In the genomic region with DNA sequence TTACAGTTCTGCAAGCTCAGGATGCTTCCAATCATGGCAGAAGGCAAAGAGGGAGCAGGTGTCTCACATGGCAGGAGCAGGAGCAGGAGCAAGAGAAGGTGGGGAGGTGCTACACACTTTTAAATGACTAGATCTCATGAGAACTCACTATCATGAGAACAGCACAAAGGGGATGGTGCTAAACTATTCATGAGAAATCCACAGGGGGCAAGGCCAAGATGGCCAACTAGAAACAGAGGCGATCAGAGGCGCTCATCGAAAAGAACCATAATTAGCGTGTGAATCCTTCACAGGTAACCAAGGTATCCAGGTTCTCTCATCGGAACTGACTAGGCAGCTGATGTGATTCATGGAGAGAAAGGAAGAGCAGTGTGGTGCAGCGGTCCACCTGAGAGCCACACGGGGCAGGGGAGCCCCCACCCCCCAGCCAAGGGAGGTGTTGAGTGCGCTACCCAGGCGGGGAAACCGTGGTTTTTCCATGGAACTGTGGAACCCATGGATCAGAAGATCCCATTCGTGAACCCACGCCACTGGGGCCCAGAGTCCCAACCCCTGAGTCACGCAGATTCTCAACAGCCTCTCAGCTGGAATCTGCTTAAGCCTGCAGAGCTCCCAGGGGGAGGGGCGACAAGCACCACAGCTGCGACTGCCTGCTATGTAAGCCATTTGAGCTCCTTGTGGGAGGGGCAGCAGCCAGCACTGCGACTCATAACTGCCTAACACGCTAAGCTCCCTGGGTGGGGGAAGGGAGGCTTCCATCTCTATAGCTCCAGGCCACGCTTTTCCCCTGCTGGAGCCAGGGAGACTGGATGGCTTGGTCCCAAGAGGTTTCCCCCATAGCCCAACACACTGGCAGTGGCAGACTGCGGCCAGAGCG, we compare ENCODE assay signal across 12 cellular contexts. TPM values are rescaled to one million over a fixed set of nuclear protein-coding genes. Genes with fewer than 3 reads are reported as not detected.
DNase-seq lines count a peak whose midpoint lies in the region; ATAC-seq and TF ChIP-seq lines count a peak whose summit lies in the region.
"Had no signal": no experiment of that assay in that cellular context is flagged by ENCODE, and none has a peak within 500 bp of the region (broad histone marks: within the 10 kb centered on the region; RNA-seq: fewer than 3 reads in every experiment).

No MANE protein-coding gene starts in this region.

- CTCF ChIA-PET in MCF 10A (lab: Yijun Ruan, JAX) = no interaction called here

- H3K4me3 ChIP-seq in breast epithelium = no peak overlapping the region
- no peak overlapping the region for H3K4me3 ChIP-seq in fibroblast of pulmonary artery (replicated peaks; ENCODE audit: low read depth, low read length)
- H3K4me3 ChIP-seq: spleen had no signal

- H3K4me3 Mint-ChIP-seq in MCF 10A (ENCODE audit: unreplicated experiment) = no peak overlapping the region
- H3K4me3 Mint-ChIP-seq: activated CD4-positive, alpha-beta T cell treated with anti-CD3 and anti-CD28 coated beads, Interleukin-2, amount 10 ng/mL, durations not matched to agents 24 days and 14 days; CD4-positive, CD25-positive, alpha-beta regulatory T cell; central memory CD8-positive, alpha-beta T cell had no signal

- no peak for TF ChIP-seq POLR2A in breast epithelium (IDR thresholded peaks at IDR 0.05)

- no peaks in the 10 kb centered on the region for H3K4me1 Mint-ChIP-seq in MCF 10A (ENCODE audit: insufficient read depth, unreplicated experiment)
- H3K4me1 Mint-ChIP-seq: activated CD4-positive, alpha-beta T cell treated with anti-CD3 and anti-CD28 coated beads, Interleukin-2, amount 10 ng/mL, durations not matched to agents 24 days and 14 days; central memory CD8-positive, alpha-beta T cell had no signal

- intact Hi-C loops in MCF 10A (cut with micrococcal nuclease) (no loop called here), breast epithelium (cut with DNase I; ENCODE audit: low total_unique reads) (no loop called here)

- no peak for ATAC-seq in GM18858 (IDR thresholded peaks at IDR 0.05; ENCODE audit: unreplicated experiment)
- no peak for ATAC-seq in HG03095 (IDR thresholded peaks at IDR 0.05; ENCODE audit: unreplicated experiment)
- no peak for ATAC-seq in GM19023 (IDR thresholded peaks at IDR 0.05; ENCODE audit: unreplicated experiment)

- H3K36me3 Mint-ChIP-seq in MCF 10A (ENCODE audit: insufficient read depth, unreplicated experiment) = peaks cover 6% of the 10 kb centered on the region
- H3K36me3 Mint-ChIP-seq: CD4-positive, CD25-positive, alpha-beta regulatory T cell had no signal

- POLR2A ChIA-PET in MCF 10A (lab: Yijun Ruan, JAX) = no interaction called here

- H3K27me3 Mint-ChIP-seq in MCF 10A (ENCODE audit: insufficient read depth, unreplicated experiment) = no peaks in the 10 kb centered on the region
- H3K27me3 Mint-ChIP-seq: CD4-positive, CD25-positive, alpha-beta regulatory T cell; central memory CD8-positive, alpha-beta T cell had no signal

- H3K27ac Mint-ChIP-seq in MCF 10A (ENCODE audit: low read depth, unreplicated experiment) = no peak overlapping the region
- H3K27ac Mint-ChIP-seq: activated CD4-positive, alpha-beta T cell treated with anti-CD3 and anti-CD28 coated beads, Interleukin-2, amount 10 ng/mL, durations not matched to agents 24 days and 14 days; CD4-positive, CD25-positive, alpha-beta regulatory T cell had no signal

- H3K36me3 ChIP-seq in breast epithelium = no peaks in the 10 kb centered on the region
- H3K36me3 ChIP-seq: spleen had no signal

- TF ChIP-seq CTCF in MCF 10A (IDR thresholded peaks at IDR 0.05; ENCODE audit: unreplicated experiment) = no peak
- TF ChIP-seq CTCF in breast epithelium (IDR thresholded peaks at IDR 0.05) = no peak
- TF ChIP-seq CTCF in fibroblast of pulmonary artery (IDR thresholded peaks at IDR 0.05; ENCODE audit: low read length, missing control alignments) = no peak

- H3K27me3 ChIP-seq in breast epithelium = peaks cover 0 to 21% of the 10 kb centered on the region in 2 donors

- H3K9me3 Mint-ChIP-seq in MCF 10A (ENCODE audit: unreplicated experiment) = peaks cover 20% of the 10 kb centered on the region
- H3K9me3 Mint-ChIP-seq: central memory CD8-positive, alpha-beta T cell had no signal

- no peaks in the 10 kb centered on the region for H3K4me1 ChIP-seq in breast epithelium
- H3K4me1 ChIP-seq: spleen had no signal

- H3K9me3 ChIP-seq in breast epithelium = no peaks in the 10 kb centered on the region
- H3K9me3 ChIP-seq: spleen had no signal

- BruUV-seq in MCF 10A (replicated peaks; lab: Mats Ljungman, UMichigan) = no TSS peak

- DNase-seq in MCF 10A (ENCODE audit: unreplicated experiment) (peak; percentile 6), breast epithelium (ENCODE audit: low spot score in 2 of 2) (no peak), NCI-H82 treated with DMSO at 0.1 percent for 48 hours (lab: John Stamatoyannopoulos, UW; ENCODE audit: unreplicated experiment) (peak; percentile 79), fibroblast of pulmonary artery (ENCODE audit: low read depth) (peak; percentile 39), AML-193 (lab: John Stamatoyannopoulos, UW) (no peak)
- DNase-seq: activated CD4-positive, alpha-beta T cell treated with anti-CD3 and anti-CD28 coated beads, Interleukin-2, amount 10 ng/mL, durations not matched to agents 24 days and 14 days; CD4-positive, CD25-positive, alpha-beta regulatory T cell; spleen had no signal

- H3K27ac ChIP-seq in breast epithelium = no peak overlapping the region
- H3K27ac ChIP-seq: spleen had no signal

RNA-seq across cellular contexts. Expression of gene FGF16, which starts 46.7 kb away (rescaled TPM):
- total RNA-seq in MCF 10A (2022) = not detected in 2 replicates
- total RNA-seq in breast epithelium = under 1 TPM in 1 of 3 donors, not detected in 2; 0.16 TPM
- total RNA-seq: activated CD4-positive, alpha-beta T cell treated with anti-CD3 and anti-CD28 coated beads, Interleukin-2, amount 10 ng/mL, durations not matched to agents 24 days and 14 days; CD4-positive, CD25-positive, alpha-beta regulatory T cell; spleen had no signal

Comparison
In these comparisons a context has a peak if more than half of its experiments do, and no peak if none do; other contexts are left out.
1. DNase-seq: peak in MCF 10A (single experiment), NCI-H82 treated with DMSO at 0.1 percent for 48 hours (single experiment) and fibroblast of pulmonary artery (single experiment); none in breast epithelium (0 of 2) and AML-193 (0 of 2).